In genomic region chr16:553601-554296, GRCh38 we compare ENCODE assay signal across 1 cellular context.
TF ChIP-seq lines count a peak whose summit lies in the region.

No MANE protein-coding gene starts in this region.

TF ChIP-seq in K562, 482 proteins besides CTCF, POLR2A, EP300 and RAD21:
- TF ChIP-seq FIP1L1 (IDR thresholded peaks at IDR 0.05; ENCODE audit: low read depth, low read length, poor library complexity, severe bottlenecking), result peak; percentile 11
- no peak for TF ChIP-seq ZFP36 (IDR thresholded peaks at IDR 0.05; ENCODE audit: low read depth, low read length, partially characterized antibody)
- peak; percentile 64 for TF ChIP-seq POLR2G (IDR thresholded peaks at IDR 0.05; ENCODE audit: low read depth, low read length)
- 0 out of 2 replicates have a peak, but pooled peaks have one; percentile 13 for TF ChIP-seq ZBTB33 (CRISPR knock-in tag; IDR thresholded peaks at IDR 0.05)
- no peak for TF ChIP-seq MAZ (CRISPR knock-in tag; conservative IDR thresholded peaks at IDR 0.05 in 1 of 2, IDR thresholded peaks at IDR 0.05 in 1 of 2)
- peak; percentile 32; the same call in 1 of the 2 replicates for TF ChIP-seq ZBTB7A (IDR thresholded peaks at IDR 0.05; ENCODE audit: borderline replicate concordance, control insufficient read depth, low read depth, low read length)
- TF ChIP-seq HNRNPL (IDR thresholded peaks at IDR 0.05; ENCODE audit: low read depth, low read length), result 0 out of 2 replicates have a peak, but pooled peaks have one; percentile 73
